23 cellular contexts compared by ENCODE assay signal in genomic region chr22:29830585-29830984, GRCh38. TPM values are rescaled to one million over a fixed set of nuclear protein-coding genes. Genes with fewer than 3 reads are reported as not detected.
DNase-seq lines count a peak whose midpoint lies in the region; ATAC-seq and TF ChIP-seq lines count a peak whose summit lies in the region.
"Had no signal": no experiment of that assay in that cellular context is flagged by ENCODE, and none has a peak within 500 bp of the region (broad histone marks: within the 10 kb centered on the region; RNA-seq: fewer than 3 reads in every experiment).

No MANE protein-coding gene starts in this region.

- no peak for TF ChIP-seq CTCF in activated CD8-positive, alpha-beta T cell treated with anti-CD3 and anti-CD28 coated beads for 36 hours (IDR thresholded peaks at IDR 0.05)

- no peak overlapping the region for H3K4me2 ChIP-seq in GM23248 (ENCODE audit: unreplicated experiment)
- H3K4me2 ChIP-seq: PC-9 had no signal

- ATAC-seq in activated CD8-positive, alpha-beta T cell treated with anti-CD3 and anti-CD28 coated beads, Interleukin-2, amount 10 ng/mL, durations not matched to agents 7 days and 5 days = no peak
- no peak for ATAC-seq in activated CD8-positive, alpha-beta T cell treated with anti-CD3 and anti-CD28 coated beads for 36 hours
- ATAC-seq in left ventricle myocardium superior = peak; percentile 86
- no peak for ATAC-seq in stimulated activated effector memory CD8-positive, alpha-beta T cell treated with anti-CD3 and anti-CD28 coated beads, Interleukin-12 subunit alpha, Interleukin-12 subunit beta, amount 100 ng/mL, for 72 hours

- H3K27me3 Mint-ChIP-seq in activated CD8-positive, alpha-beta T cell treated with anti-CD3 and anti-CD28 coated beads, Interleukin-2, amount 10 ng/mL, durations not matched to agents 7 days and 5 days (ENCODE audit: low read depth) = no peaks in the 10 kb centered on the region
- H3K27me3 Mint-ChIP-seq in activated CD8-positive, alpha-beta T cell treated with anti-CD3 and anti-CD28 coated beads for 36 hours = no peaks in the 10 kb centered on the region
- H3K27me3 Mint-ChIP-seq: B cell, naive B cell had no signal

- H3F3A ChIP-seq in GM23248 (ENCODE audit: insufficient read depth) = peaks cover 8% of the 10 kb centered on the region; the same call in 1 of the 2 replicates

- no peak overlapping the region for H3K27ac ChIP-seq in GM23248
- H3K27ac ChIP-seq: parathyroid adenoma, PC-9, SJCRH30, upper lobe of left lung had no signal

- peak overlapping the region; percentile 8 for H3K27ac Mint-ChIP-seq in activated CD8-positive, alpha-beta T cell treated with anti-CD3 and anti-CD28 coated beads, Interleukin-2, amount 10 ng/mL, durations not matched to agents 7 days and 5 days
- H3K27ac Mint-ChIP-seq in activated CD8-positive, alpha-beta T cell treated with anti-CD3 and anti-CD28 coated beads for 36 hours = no peak overlapping the region
- peak overlapping the region; percentile 23 for H3K27ac Mint-ChIP-seq in stimulated activated effector memory CD8-positive, alpha-beta T cell treated with anti-CD3 and anti-CD28 coated beads, Interleukin-12 subunit alpha, Interleukin-12 subunit beta, amount 100 ng/mL, for 72 hours
- H3K27ac Mint-ChIP-seq: activated naive CD4-positive, alpha-beta T cell treated with anti-CD3 and anti-CD28 coated beads for 36 hours; B cell had no signal

- no peak overlapping the region for H3K4me3 ChIP-seq in GM23248
- H3K4me3 ChIP-seq: PC-9, SJCRH30, upper lobe of left lung had no signal

- H3K4me1 Mint-ChIP-seq in activated CD8-positive, alpha-beta T cell treated with anti-CD3 and anti-CD28 coated beads, Interleukin-2, amount 10 ng/mL, durations not matched to agents 7 days and 5 days (ENCODE audit: low read depth) = peaks cover 19% of the 10 kb centered on the region
- H3K4me1 Mint-ChIP-seq in activated CD8-positive, alpha-beta T cell treated with anti-CD3 and anti-CD28 coated beads for 36 hours (ENCODE audit: low read depth) = peaks cover 5% of the 10 kb centered on the region
- peaks cover 19% of the 10 kb centered on the region for H3K4me1 Mint-ChIP-seq in stimulated activated effector memory CD8-positive, alpha-beta T cell treated with anti-CD3 and anti-CD28 coated beads, Interleukin-12 subunit alpha, Interleukin-12 subunit beta, amount 100 ng/mL, for 72 hours

- H4K20me1 ChIP-seq in GM23248 (ENCODE audit: insufficient read depth) = no peaks in the 10 kb centered on the region

- DNase-seq in activated CD8-positive, alpha-beta T cell treated with anti-CD3 and anti-CD28 coated beads, Interleukin-2, amount 10 ng/mL, durations not matched to agents 7 days and 5 days = no peak
- DNase-seq in activated CD8-positive, alpha-beta T cell treated with anti-CD3 and anti-CD28 coated beads for 36 hours = no peak
- DNase-seq in astrocyte of the hippocampus (ENCODE audit: low read depth, low spot score) (peak; percentile 22), left ventricle myocardium superior (peak; percentile 83), UCSD-AML1 (lab: John Stamatoyannopoulos, UW; ENCODE audit: unreplicated experiment) (no peak), epidermal melanocyte (ENCODE audit: insufficient read length, low spot score) (no peak), GM23248 (no peak)
- no peak for DNase-seq in stimulated activated effector memory CD8-positive, alpha-beta T cell treated with anti-CD3 and anti-CD28 coated beads, Interleukin-12 subunit alpha, Interleukin-12 subunit beta, amount 100 ng/mL, for 72 hours (ENCODE audit: low spot score in 2 of 2)
- DNase-seq: 8988T; activated CD4-positive, alpha-beta T cell treated with anti-CD3 and anti-CD28 coated beads, Interleukin-2, amount 50 U/mL, for 48 hours; activated naive CD4-positive, alpha-beta T cell treated with anti-CD3 and anti-CD28 coated beads for 36 hours; EL; mesenchymal stem cell; naive B cell; NCI-H187; PC-9; SJCRH30; stimulated activated CD4-positive, alpha-beta T cell treated with anti-CD3 and anti-CD28 coated beads, Interleukin-1b, Interleukin-23, amount 100 ng/mL, for 48 hours; stimulated activated naive CD4-positive, alpha-beta T cell treated with Interleukin-2 at 50 U/mL for 16 hours; T-helper 2 cell had no signal

- H3K4me1 ChIP-seq in GM23248 (ENCODE audit: insufficient read depth) = no peaks in the 10 kb centered on the region
- H3K4me1 ChIP-seq: parathyroid adenoma, SJCRH30, upper lobe of left lung had no signal

- intact Hi-C loops in activated CD8-positive, alpha-beta T cell treated with anti-CD3 and anti-CD28 coated beads for 36 hours (cut with micrococcal nuclease) = no loop called here
- intact Hi-C loops in left ventricle myocardium superior (cut with micrococcal nuclease) = no loop called here

- peaks cover 10% of the 10 kb centered on the region; the same call in 1 of the 2 replicates for H3K36me3 ChIP-seq in GM23248 (ENCODE audit: low read depth)

- H3K4me3 Mint-ChIP-seq in activated CD8-positive, alpha-beta T cell treated with anti-CD3 and anti-CD28 coated beads, Interleukin-2, amount 10 ng/mL, durations not matched to agents 7 days and 5 days = no peak overlapping the region
- no peak overlapping the region for H3K4me3 Mint-ChIP-seq in activated CD8-positive, alpha-beta T cell treated with anti-CD3 and anti-CD28 coated beads for 36 hours
- no peak overlapping the region for H3K4me3 Mint-ChIP-seq in stimulated activated effector memory CD8-positive, alpha-beta T cell treated with anti-CD3 and anti-CD28 coated beads, Interleukin-12 subunit alpha, Interleukin-12 subunit beta, amount 100 ng/mL, for 72 hours
- H3K4me3 Mint-ChIP-seq: activated naive CD4-positive, alpha-beta T cell treated with anti-CD3 and anti-CD28 coated beads for 36 hours; B cell had no signal

- in situ Hi-C loops in GM23248 (cut with MboI) = no loop called here

- POLR2A ChIA-PET in activated CD8-positive, alpha-beta T cell treated with anti-CD3 and anti-CD28 coated beads, Interleukin-2, amount 10 ng/mL, durations not matched to agents 7 days and 5 days (lab: Charles Lee) = interaction anchor here (0.7 kb wide), 1 partner anchor 182 kb away, joined by 3 read pairs; no protein-coding TSS in a partner anchor
- POLR2A ChIA-PET in activated CD8-positive, alpha-beta T cell treated with anti-CD3 and anti-CD28 coated beads for 36 hours (lab: Charles Lee) = no interaction called here

- H3K36me3 Mint-ChIP-seq in activated CD8-positive, alpha-beta T cell treated with anti-CD3 and anti-CD28 coated beads, Interleukin-2, amount 10 ng/mL, durations not matched to agents 7 days and 5 days (ENCODE audit: low read depth) = peaks cover 43% of the 10 kb centered on the region
- peaks cover 17% of the 10 kb centered on the region for H3K36me3 Mint-ChIP-seq in activated CD8-positive, alpha-beta T cell treated with anti-CD3 and anti-CD28 coated beads for 36 hours (ENCODE audit: low read depth)
- peaks cover 81% of the 10 kb centered on the region for H3K36me3 Mint-ChIP-seq in stimulated activated effector memory CD8-positive, alpha-beta T cell treated with anti-CD3 and anti-CD28 coated beads, Interleukin-12 subunit alpha, Interleukin-12 subunit beta, amount 100 ng/mL, for 72 hours

- CTCF ChIA-PET in activated CD8-positive, alpha-beta T cell treated with anti-CD3 and anti-CD28 coated beads, Interleukin-2, amount 10 ng/mL, durations not matched to agents 7 days and 5 days (lab: Charles Lee) = no interaction called here
- CTCF ChIA-PET in activated CD8-positive, alpha-beta T cell treated with anti-CD3 and anti-CD28 coated beads for 36 hours (lab: Charles Lee) = interaction anchor here (2.9 kb wide), 1 partner anchor 175 kb away, joined by 9 read pairs; no protein-coding TSS in a partner anchor

- 96 to 97% methylated on average over 8 of the region's 8 CpGs for WGBS in GM23248 (ENCODE audit: low coverage in 1 of 2, low lambda C conversion rate in 2 of 2, missing lambda C conversion rate in 2 of 2), 2 experiments

- H3K9ac ChIP-seq in GM23248 = no peak overlapping the region
- H3K9ac ChIP-seq: parathyroid adenoma had no signal

- no peaks in the 10 kb centered on the region for H3K27me3 ChIP-seq in GM23248 (replicated peaks; ENCODE audit: insufficient read depth)
- H3K27me3 ChIP-seq: SJCRH30, upper lobe of left lung had no signal

- peaks cover 26% of the 10 kb centered on the region for H3K79me2 ChIP-seq in GM23248 (ENCODE audit: insufficient read depth)
- H3K79me2 ChIP-seq: parathyroid adenoma had no signal

- H3K9me3 ChIP-seq in GM23248 (ENCODE audit: low read depth) = no peaks in the 10 kb centered on the region
- H3K9me3 ChIP-seq: SJCRH30, upper lobe of left lung had no signal

- no peaks in the 10 kb centered on the region for H3K9me2 ChIP-seq in GM23248 (ENCODE audit: insufficient read depth)

- no peaks in the 10 kb centered on the region for H3K9me3 Mint-ChIP-seq in activated CD8-positive, alpha-beta T cell treated with anti-CD3 and anti-CD28 coated beads, Interleukin-2, amount 10 ng/mL, durations not matched to agents 7 days and 5 days (ENCODE audit: insufficient read depth)
- no peaks in the 10 kb centered on the region for H3K9me3 Mint-ChIP-seq in activated CD8-positive, alpha-beta T cell treated with anti-CD3 and anti-CD28 coated beads for 36 hours
- no peaks in the 10 kb centered on the region for H3K9me3 Mint-ChIP-seq in stimulated activated effector memory CD8-positive, alpha-beta T cell treated with anti-CD3 and anti-CD28 coated beads, Interleukin-12 subunit alpha, Interleukin-12 subunit beta, amount 100 ng/mL, for 72 hours
- H3K9me3 Mint-ChIP-seq: activated naive CD4-positive, alpha-beta T cell treated with anti-CD3 and anti-CD28 coated beads for 36 hours; naive B cell had no signal

- no peak overlapping the region for H2AFZ ChIP-seq in GM23248
- H2AFZ ChIP-seq: parathyroid adenoma, PC-9 had no signal

RNA-seq across cellular contexts. Expression of gene ASCC2, which starts 7.5 kb away (rescaled TPM):
- total RNA-seq in activated CD8-positive, alpha-beta T cell treated with anti-CD3 and anti-CD28 coated beads, Interleukin-2, amount 10 ng/mL, durations not matched to agents 7 days and 5 days = 10 to 100 TPM; 86.5 to 91.4 TPM
- total RNA-seq in activated CD8-positive, alpha-beta T cell treated with anti-CD3 and anti-CD28 coated beads for 36 hours = 10 to 100 TPM; 55.3 to 58.5 TPM
- total RNA-seq in left ventricle myocardium superior = 31.5 TPM
- total RNA-seq in GM23248 (2014; rRNA removed; shearing (Covaris generic)) = 33.3 and 37.3 TPM in 2 replicates
- 51.4 and 55.6 TPM in 2 replicates for polyA plus RNA-seq in GM23248 (2016; fragmentation: Nextera tagmentation; extraction: Ambion mirVana)

RNA-seq across cellular contexts. Expression of gene MTMR3, which starts 52.4 kb away (rescaled TPM):
- total RNA-seq in activated CD8-positive, alpha-beta T cell treated with anti-CD3 and anti-CD28 coated beads, Interleukin-2, amount 10 ng/mL, durations not matched to agents 7 days and 5 days = 10 to 100 TPM; 21.1 to 26.0 TPM
- 10 to 100 TPM; 19.5 to 21.3 TPM for total RNA-seq in activated CD8-positive, alpha-beta T cell treated with anti-CD3 and anti-CD28 coated beads for 36 hours
- 23.6 TPM for total RNA-seq in left ventricle myocardium superior
- total RNA-seq in GM23248 (2014; rRNA removed; shearing (Covaris generic)) = 22.2 and 50.3 TPM in 2 replicates
- 10.4 and 12.6 TPM in 2 replicates for polyA plus RNA-seq in GM23248 (2016; fragmentation: Nextera tagmentation; extraction: Ambion mirVana)

Comparison
In these comparisons a context has a peak if more than half of its experiments do, and no peak if none do; other contexts are left out.
1. DNase-seq: peak in astrocyte of the hippocampus (single experiment) and left ventricle myocardium superior (single experiment); none in activated CD8-positive, alpha-beta T cell treated with anti-CD3 and anti-CD28 coated beads, Interleukin-2, amount 10 ng/mL, durations not matched to agents 7 days and 5 days (single experiment), activated CD8-positive, alpha-beta T cell treated with anti-CD3 and anti-CD28 coated beads for 36 hours (single experiment), stimulated activated effector memory CD8-positive, alpha-beta T cell treated with anti-CD3 and anti-CD28 coated beads, Interleukin-12 subunit alpha, Interleukin-12 subunit beta, amount 100 ng/mL, for 72 hours (0 of 2), UCSD-AML1 (single experiment), epidermal melanocyte (single experiment) and GM23248 (single experiment).